ENCODE assay signal across 3 cellular contexts in genomic region chr5:135033866-135034185, GRCh38.
TF ChIP-seq lines count a peak whose summit lies in the region.

No MANE protein-coding gene starts in this region.

TF ChIP-seq in A549, 52 proteins besides CTCF, POLR2A, EP300 and RAD21 (continued from another document):
- TF ChIP-seq, protein P1, sequence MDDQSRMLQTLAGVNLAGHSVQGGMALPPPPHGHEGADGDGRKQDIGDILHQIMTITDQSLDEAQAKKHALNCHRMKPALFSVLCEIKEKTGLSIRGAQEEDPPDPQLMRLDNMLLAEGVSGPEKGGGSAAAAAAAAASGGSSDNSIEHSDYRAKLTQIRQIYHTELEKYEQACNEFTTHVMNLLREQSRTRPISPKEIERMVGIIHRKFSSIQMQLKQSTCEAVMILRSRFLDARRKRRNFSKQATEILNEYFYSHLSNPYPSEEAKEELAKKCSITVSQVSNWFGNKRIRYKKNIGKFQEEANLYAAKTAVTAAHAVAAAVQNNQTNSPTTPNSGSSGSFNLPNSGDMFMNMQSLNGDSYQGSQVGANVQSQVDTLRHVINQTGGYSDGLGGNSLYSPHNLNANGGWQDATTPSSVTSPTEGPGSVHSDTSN (IDR thresholded peaks at IDR 0.05): no peak

TF ChIP-seq in HEK293, 187 proteins besides CTCF, POLR2A, EP300 and RAD21 (continued from another document):
- TF ChIP-seq, protein P2, sequence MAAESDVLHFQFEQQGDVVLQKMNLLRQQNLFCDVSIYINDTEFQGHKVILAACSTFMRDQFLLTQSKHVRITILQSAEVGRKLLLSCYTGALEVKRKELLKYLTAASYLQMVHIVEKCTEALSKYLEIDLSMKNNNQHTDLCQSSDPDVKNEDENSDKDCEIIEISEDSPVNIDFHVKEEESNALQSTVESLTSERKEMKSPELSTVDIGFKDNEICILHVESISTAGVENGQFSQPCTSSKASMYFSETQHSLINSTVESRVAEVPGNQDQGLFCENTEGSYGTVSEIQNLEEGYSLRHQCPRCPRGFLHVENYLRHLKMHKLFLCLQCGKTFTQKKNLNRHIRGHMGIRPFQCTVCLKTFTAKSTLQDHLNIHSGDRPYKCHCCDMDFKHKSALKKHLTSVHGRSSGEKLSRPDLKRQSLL (tag by site-specific recombination; IDR thresholded peaks at IDR 0.05): peak; percentile 39; the same call in 1 of the 2 replicates

TF ChIP-seq in K562, 482 proteins besides CTCF, POLR2A, EP300 and RAD21 (continued from another document and continues in another):
- TF ChIP-seq NR2C2 (CRISPR knock-in tag; IDR thresholded peaks at IDR 0.05) (no peak), NR2C2 (tag; IDR thresholded peaks at IDR 0.05) (no peak), SIN3B (IDR thresholded peaks at IDR 0.05; ENCODE audit: low read depth) (peak; percentile 66), KDM5B (IDR thresholded peaks at IDR 0.05; ENCODE audit: insufficient replicate concordance, low read depth, low read length) (peak; percentile 23), GATAD2B (IDR thresholded peaks at IDR 0.05; ENCODE audit: borderline replicate concordance) (peak; percentile 41; the same call in 1 of the 2 replicates), PHF8 (IDR thresholded peaks at IDR 0.05; ENCODE audit: borderline replicate concordance, low read length) (peak; percentile 37; the same call in 1 of the 2 replicates), STAG1 (CRISPR knock-in tag; IDR thresholded peaks at IDR 0.05; ENCODE audit: borderline replicate concordance) (no peak; the same call in 1 of the 2 replicates), HNRNPUL1 (IDR thresholded peaks at IDR 0.05; ENCODE audit: low read length) (no peak), CCNT2 (IDR thresholded peaks at IDR 0.05; ENCODE audit: borderline replicate concordance, extremely low read depth, insufficient read length, low read depth, low read length) (peak; percentile 22), ZNF583 (CRISPR knock-in tag; IDR thresholded peaks at IDR 0.05) (peak; percentile 39; the same call in 1 of the 2 replicates), SREBF2 (CRISPR knock-in tag; IDR thresholded peaks at IDR 0.05) (no peak), EGR1 (conservative IDR thresholded peaks at IDR 0.05) (no peak), HMG20A (CRISPR knock-in tag; conservative IDR thresholded peaks at IDR 0.05) (no peak), HBP1 (CRISPR knock-in tag; IDR thresholded peaks at IDR 0.05) (no peak), ZNF551 (CRISPR knock-in tag; IDR thresholded peaks at IDR 0.05) (no peak), RCOR1 (IDR thresholded peaks at IDR 0.05; ENCODE audit: borderline replicate concordance in 1 of 2, low read depth in 2 of 2, low read length in 2 of 2) (no peak), MED1 (CRISPR knock-in tag; IDR thresholded peaks at IDR 0.05; ENCODE audit: borderline replicate concordance) (no peak), ZBTB1 (CRISPR knock-in tag; IDR thresholded peaks at IDR 0.05; ENCODE audit: borderline replicate concordance, low read depth) (no peak), ERF (CRISPR knock-in tag; IDR thresholded peaks at IDR 0.05) (peak; percentile 83; the same call in 1 of the 2 replicates), PRMT5 (CRISPR knock-in tag; IDR thresholded peaks at IDR 0.05) (no peak), YY1 (IDR thresholded peaks at IDR 0.05; ENCODE audit: borderline replicate concordance in 1 of 3, control insufficient read depth in 1 of 3, extremely low read depth in 1 of 3, insufficient read depth in 3 of 3, insufficient read length in 1 of 3, insufficient replicate concordance in 2 of 3, low read depth in 1 of 3, low read length in 2 of 3) (peak in 1 of 3 experiments; percentile 1), SP1 (CRISPR knock-in tag; IDR thresholded peaks at IDR 0.05) (no peak), ZNF830 (CRISPR knock-in tag; IDR thresholded peaks at IDR 0.05) (no peak), ZBTB9 (CRISPR knock-in tag; IDR thresholded peaks at IDR 0.05) (0 out of 2 replicates have a peak, but pooled peaks have one; percentile 41), CREB1 (IDR thresholded peaks at IDR 0.05) (0 out of 2 replicates have a peak, but pooled peaks have one; percentile 8), CREB1 (CRISPR knock-in tag; IDR thresholded peaks at IDR 0.05) (no peak), SMAD4 (CRISPR knock-in tag; conservative IDR thresholded peaks at IDR 0.05) (peak; percentile 2; the same call in 1 of the 2 replicates), MBD2 (IDR thresholded peaks at IDR 0.05; ENCODE audit: borderline replicate concordance, low read depth) (no peak), ZBTB40 (IDR thresholded peaks at IDR 0.05) (no peak), ZBTB40 (CRISPR knock-in tag; IDR thresholded peaks at IDR 0.05) (no peak), HNRNPLL (IDR thresholded peaks at IDR 0.05; ENCODE audit: low read depth, low read length, poor library complexity, severe bottlenecking) (no peak), RFX1 (IDR thresholded peaks at IDR 0.05) (no peak), GTF2E2 (tag; IDR thresholded peaks at IDR 0.05) (peak; percentile 8; the same call in 1 of the 2 replicates), RBM34 (IDR thresholded peaks at IDR 0.05; ENCODE audit: borderline replicate concordance, insufficient read depth, low read length) (no peak), KDM4B (IDR thresholded peaks at IDR 0.05; ENCODE audit: borderline replicate concordance in 2 of 2, low read depth in 1 of 2) (no peak)
- TF ChIP-seq, protein P3, sequence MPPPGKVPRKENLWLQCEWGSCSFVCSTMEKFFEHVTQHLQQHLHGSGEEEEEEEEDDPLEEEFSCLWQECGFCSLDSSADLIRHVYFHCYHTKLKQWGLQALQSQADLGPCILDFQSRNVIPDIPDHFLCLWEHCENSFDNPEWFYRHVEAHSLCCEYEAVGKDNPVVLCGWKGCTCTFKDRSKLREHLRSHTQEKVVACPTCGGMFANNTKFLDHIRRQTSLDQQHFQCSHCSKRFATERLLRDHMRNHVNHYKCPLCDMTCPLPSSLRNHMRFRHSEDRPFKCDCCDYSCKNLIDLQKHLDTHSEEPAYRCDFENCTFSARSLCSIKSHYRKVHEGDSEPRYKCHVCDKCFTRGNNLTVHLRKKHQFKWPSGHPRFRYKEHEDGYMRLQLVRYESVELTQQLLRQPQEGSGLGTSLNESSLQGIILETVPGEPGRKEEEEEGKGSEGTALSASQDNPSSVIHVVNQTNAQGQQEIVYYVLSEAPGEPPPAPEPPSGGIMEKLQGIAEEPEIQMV (tag; conservative IDR thresholded peaks at IDR 0.05; ENCODE audit: low read depth): no peak
- TF ChIP-seq, protein P4, sequence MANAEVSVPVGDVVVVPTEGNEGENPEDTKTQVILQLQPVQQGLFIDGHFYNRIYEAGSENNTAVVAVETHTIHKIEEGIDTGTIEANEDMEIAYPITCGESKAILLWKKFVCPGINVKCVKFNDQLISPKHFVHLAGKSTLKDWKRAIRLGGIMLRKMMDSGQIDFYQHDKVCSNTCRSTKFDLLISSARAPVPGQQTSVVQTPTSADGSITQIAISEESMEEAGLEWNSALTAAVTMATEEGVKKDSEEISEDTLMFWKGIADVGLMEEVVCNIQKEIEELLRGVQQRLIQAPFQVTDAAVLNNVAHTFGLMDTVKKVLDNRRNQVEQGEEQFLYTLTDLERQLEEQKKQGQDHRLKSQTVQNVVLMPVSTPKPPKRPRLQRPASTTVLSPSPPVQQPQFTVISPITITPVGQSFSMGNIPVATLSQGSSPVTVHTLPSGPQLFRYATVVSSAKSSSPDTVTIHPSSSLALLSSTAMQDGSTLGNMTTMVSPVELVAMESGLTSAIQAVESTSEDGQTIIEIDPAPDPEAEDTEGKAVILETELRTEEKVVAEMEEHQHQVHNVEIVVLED (CRISPR knock-in tag; IDR thresholded peaks at IDR 0.05): no peak
- TF ChIP-seq, protein P5, sequence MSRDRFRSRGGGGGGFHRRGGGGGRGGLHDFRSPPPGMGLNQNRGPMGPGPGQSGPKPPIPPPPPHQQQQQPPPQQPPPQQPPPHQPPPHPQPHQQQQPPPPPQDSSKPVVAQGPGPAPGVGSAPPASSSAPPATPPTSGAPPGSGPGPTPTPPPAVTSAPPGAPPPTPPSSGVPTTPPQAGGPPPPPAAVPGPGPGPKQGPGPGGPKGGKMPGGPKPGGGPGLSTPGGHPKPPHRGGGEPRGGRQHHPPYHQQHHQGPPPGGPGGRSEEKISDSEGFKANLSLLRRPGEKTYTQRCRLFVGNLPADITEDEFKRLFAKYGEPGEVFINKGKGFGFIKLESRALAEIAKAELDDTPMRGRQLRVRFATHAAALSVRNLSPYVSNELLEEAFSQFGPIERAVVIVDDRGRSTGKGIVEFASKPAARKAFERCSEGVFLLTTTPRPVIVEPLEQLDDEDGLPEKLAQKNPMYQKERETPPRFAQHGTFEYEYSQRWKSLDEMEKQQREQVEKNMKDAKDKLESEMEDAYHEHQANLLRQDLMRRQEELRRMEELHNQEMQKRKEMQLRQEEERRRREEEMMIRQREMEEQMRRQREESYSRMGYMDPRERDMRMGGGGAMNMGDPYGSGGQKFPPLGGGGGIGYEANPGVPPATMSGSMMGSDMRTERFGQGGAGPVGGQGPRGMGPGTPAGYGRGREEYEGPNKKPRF (IDR thresholded peaks at IDR 0.05; ENCODE audit: low read depth, low read length): no peak
- TF ChIP-seq, protein P6, sequence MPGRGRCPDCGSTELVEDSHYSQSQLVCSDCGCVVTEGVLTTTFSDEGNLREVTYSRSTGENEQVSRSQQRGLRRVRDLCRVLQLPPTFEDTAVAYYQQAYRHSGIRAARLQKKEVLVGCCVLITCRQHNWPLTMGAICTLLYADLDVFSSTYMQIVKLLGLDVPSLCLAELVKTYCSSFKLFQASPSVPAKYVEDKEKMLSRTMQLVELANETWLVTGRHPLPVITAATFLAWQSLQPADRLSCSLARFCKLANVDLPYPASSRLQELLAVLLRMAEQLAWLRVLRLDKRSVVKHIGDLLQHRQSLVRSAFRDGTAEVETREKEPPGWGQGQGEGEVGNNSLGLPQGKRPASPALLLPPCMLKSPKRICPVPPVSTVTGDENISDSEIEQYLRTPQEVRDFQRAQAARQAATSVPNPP (IDR thresholded peaks at IDR 0.05; ENCODE audit: borderline replicate concordance, insufficient read depth, insufficient read length): no peak
